7 cellular contexts compared by ENCODE assay signal in the genomic region with DNA sequence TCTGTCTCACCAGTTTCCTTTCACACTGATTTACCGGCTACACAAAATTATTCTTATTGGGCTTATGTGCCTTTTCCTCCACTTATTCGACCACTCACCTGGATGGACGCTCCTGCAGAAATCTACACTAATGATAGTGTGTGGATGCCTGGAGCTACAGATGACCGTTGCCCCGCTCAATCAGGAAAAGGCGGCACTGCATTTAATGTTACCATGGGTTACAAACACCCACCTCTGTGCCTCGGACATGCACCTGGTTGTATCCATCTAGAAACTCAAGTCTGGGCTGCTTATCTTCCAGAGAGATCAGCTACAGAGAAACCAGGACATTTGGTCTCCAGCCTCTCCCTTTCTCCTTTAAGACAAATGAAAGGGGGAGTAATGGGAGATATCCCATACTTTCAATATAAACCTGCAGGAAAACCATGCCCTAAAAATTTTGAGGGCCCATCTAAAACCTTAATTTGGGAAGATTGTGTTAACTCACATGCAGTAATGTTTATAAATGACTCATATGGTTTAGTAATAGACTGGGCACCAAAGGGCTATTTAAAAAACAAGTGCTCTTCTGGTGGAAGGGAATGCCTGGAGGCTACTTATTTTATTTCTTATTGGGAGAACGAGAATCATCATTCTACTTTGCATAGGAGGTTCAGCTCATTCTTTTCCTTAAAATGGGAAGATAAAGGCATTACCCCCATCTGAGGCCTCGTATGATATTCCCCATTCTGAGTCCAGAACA. TPM values are rescaled to one million over a fixed set of nuclear protein-coding genes. Genes with fewer than 3 reads are reported as not detected.
A peak's percentile ranks its signal among the peaks of the same experiment; 100 is the strongest.
DNase-seq lines count a peak whose midpoint lies in the region; ATAC-seq, FAIRE-seq and TF ChIP-seq lines count a peak whose summit lies in the region.
"Not testable (repeated sequence)": the region's sequence is repeated elsewhere in the genome, so short reads cannot be mapped to it uniquely, and the experiment has no call there.

No MANE protein-coding gene starts in this region.

- not testable (repeated sequence) for H3K79me1 ChIP-seq in trophoblast cell (ENCODE audit: low read length)

- not testable (repeated sequence) for H3K36me3 Mint-ChIP-seq in activated T-helper 17 cell treated with anti-CD3 and anti-CD28 coated beads, Interleukin-2, amount 50 U/mL, for 72 hours (ENCODE audit: low read depth)

- peaks cover 97% of the 10 kb centered on the region for H3K79me2 ChIP-seq in GM23248 (ENCODE audit: insufficient read depth)
- H3K79me2 ChIP-seq in PC-3 (ENCODE audit: low read length); trophoblast cell (ENCODE audit: control insufficient read depth, insufficient read depth, low read length, poor library complexity): not testable (repeated sequence)

- in situ Hi-C loops in GM23248 (cut with MboI), result not testable (repeated sequence)

- H4K12ac ChIP-seq in trophoblast cell (ENCODE audit: low read depth, low read length), result not testable (repeated sequence)

- H4K91ac ChIP-seq in trophoblast cell (ENCODE audit: low read depth, low read length), result not testable (repeated sequence)

- not testable (repeated sequence) for TF ChIP-seq RAD21 in A549 (conservative IDR thresholded peaks at IDR 0.05 in 1 of 2, IDR thresholded peaks at IDR 0.05 in 1 of 2)

- H3K36me3 ChIP-seq in GM23248 (ENCODE audit: low read depth); PC-3 (ENCODE audit: low read depth, low read length); bronchial epithelial cell (ENCODE audit: control insufficient read depth, insufficient read depth, low read length): not testable (repeated sequence)
- peaks cover 0 to 11% of the 10 kb centered on the region in 2 experiments for H3K36me3 ChIP-seq in trophoblast cell (ENCODE audit: control insufficient read depth in 1 of 2, insufficient read depth in 2 of 2, low read length in 2 of 2)

- H3K4me3 Mint-ChIP-seq in activated T-helper 17 cell treated with anti-CD3 and anti-CD28 coated beads, Interleukin-2, amount 50 U/mL, for 72 hours, result not testable (repeated sequence)

- H3K4me1 ChIP-seq in A549, result peaks cover 33% of the 10 kb centered on the region
- H3K4me1 ChIP-seq in GM23248 (ENCODE audit: insufficient read depth); PC-3 (ENCODE audit: insufficient read depth, low read length); trophoblast cell (ENCODE audit: control insufficient read depth in 1 of 2, insufficient read depth in 2 of 2, low read length in 2 of 2): not testable (repeated sequence)

- peaks cover 19% of the 10 kb centered on the region for H3K4me1 Mint-ChIP-seq in activated T-helper 17 cell treated with anti-CD3 and anti-CD28 coated beads, Interleukin-2, amount 50 U/mL, for 72 hours

- H3K18ac ChIP-seq in trophoblast cell (ENCODE audit: low read length), result not testable (repeated sequence)

- peaks cover 14% of the 10 kb centered on the region for H3K9me3 Mint-ChIP-seq in activated T-helper 17 cell treated with anti-CD3 and anti-CD28 coated beads, Interleukin-2, amount 50 U/mL, for 72 hours

- POLR2A ChIA-PET in A549 (lab: Yijun Ruan, JAX); PC-3 (lab: Charles Lee; ENCODE audit: unreplicated experiment): not testable (repeated sequence)

- not testable (repeated sequence) for H3K9ac ChIP-seq in GM23248; PC-3 (ENCODE audit: low read length); trophoblast cell (ENCODE audit: low read length)

- H2AFZ ChIP-seq in GM23248; PC-3 (ENCODE audit: low read length); trophoblast cell (ENCODE audit: insufficient read depth, low read length, poor library complexity): not testable (repeated sequence)

- H3K9me2 ChIP-seq in GM23248 (ENCODE audit: insufficient read depth); PC-3 (replicated peaks; ENCODE audit: low read length): not testable (repeated sequence)

- intact Hi-C loops in PC-3 (cut with micrococcal nuclease), result not testable (repeated sequence)

- not testable (repeated sequence) for H3K27me3 ChIP-seq in GM23248 (replicated peaks; ENCODE audit: insufficient read depth); PC-3 (ENCODE audit: low read length); bronchial epithelial cell (ENCODE audit: control insufficient read depth, insufficient read depth, low read length); trophoblast cell (ENCODE audit: insufficient read depth, low read length)

- not testable (repeated sequence) for H3K27me3 Mint-ChIP-seq in activated T-helper 17 cell treated with anti-CD3 and anti-CD28 coated beads, Interleukin-2, amount 50 U/mL, for 72 hours

- H2BK5ac ChIP-seq in trophoblast cell (ENCODE audit: low read depth, low read length, poor library complexity), result not testable (repeated sequence)

- not testable (repeated sequence) for BruUV-seq in PC-3 (replicated peaks; lab: Mats Ljungman, UMichigan)

- not testable (repeated sequence) for H3K23ac ChIP-seq in trophoblast cell (ENCODE audit: low read length)

- CTCF ChIA-PET in A549 (lab: Yijun Ruan, JAX); PC-3 (lab: Charles Lee): not testable (repeated sequence)

- not testable (repeated sequence) for FAIRE-seq in A549 (lab: Jason Lieb, UNC); bronchial epithelial cell (lab: Jason Lieb, UNC)

- H3K27ac Mint-ChIP-seq in activated T-helper 17 cell treated with anti-CD3 and anti-CD28 coated beads, Interleukin-2, amount 50 U/mL, for 72 hours, result peak overlapping the region; percentile 11

- not testable (repeated sequence) for TF ChIP-seq EP300 in A549 (IDR thresholded peaks at IDR 0.05)

- H3K27ac ChIP-seq in A549; GM23248; PC-3 (ENCODE audit: low read length): not testable (repeated sequence)
- peak overlapping the region; percentile 26 for H3K27ac ChIP-seq in trophoblast cell (ENCODE audit: low read depth, low read length)

- WGBS in A549 (ENCODE audit: missing lambda C conversion rate), result 90% methylated on average over 9 of the region's 9 CpGs
- 90 to 91% methylated on average over 9 of the region's 9 CpGs for WGBS in GM23248 (ENCODE audit: low coverage in 1 of 2, low lambda C conversion rate in 2 of 2, missing lambda C conversion rate in 2 of 2), 2 experiments
- WGBS in trophoblast cell (ENCODE audit: extremely low coverage, insufficient coverage, insufficient read length), result no CpG with 5 or more reads among the region's 9 CpGs

- not testable (repeated sequence) for H3K14ac ChIP-seq in trophoblast cell (ENCODE audit: low read length)

- peaks cover 11% of the 10 kb centered on the region for H3F3A ChIP-seq in GM23248 (ENCODE audit: insufficient read depth)
- not testable (repeated sequence) for H3F3A ChIP-seq in PC-3 (ENCODE audit: low read length, unreplicated experiment)

- TF ChIP-seq CTCF in A549 (IDR thresholded peaks at IDR 0.05); PC-3 (conservative IDR thresholded peaks at IDR 0.05; ENCODE audit: low read depth, low read length); bronchial epithelial cell (IDR thresholded peaks at IDR 0.05; ENCODE audit: insufficient read depth, low read length, severe bottlenecking); fibroblast of villous mesenchyme (IDR thresholded peaks at IDR 0.05; ENCODE audit: insufficient read depth, low read depth, low read length): not testable (repeated sequence)

- H2BK120ac ChIP-seq in trophoblast cell (ENCODE audit: insufficient read depth, low read length, poor library complexity), result not testable (repeated sequence)

- not testable (repeated sequence) for H2AK5ac ChIP-seq in trophoblast cell (ENCODE audit: low read length)

- not testable (repeated sequence) for H4K20me1 ChIP-seq in GM23248 (ENCODE audit: insufficient read depth); PC-3 (ENCODE audit: low read length)

- peak overlapping the region; percentile 5; the same call in 2 of the 3 replicates for H3K4me2 ChIP-seq in A549
- not testable (repeated sequence) for H3K4me2 ChIP-seq in GM23248 (ENCODE audit: unreplicated experiment); PC-3 (ENCODE audit: low read length); trophoblast cell (ENCODE audit: low read length)

- H4K8ac ChIP-seq in trophoblast cell (ENCODE audit: low read depth, low read length), result not testable (repeated sequence)

- not testable (repeated sequence) for H2BK12ac ChIP-seq in trophoblast cell (ENCODE audit: low read length)

- DNase-seq in A549 (ENCODE audit: low read depth in 1 of 2, low spot score in 1 of 2), result not testable (repeated sequence)
- peak; percentile 40 for DNase-seq in GM23248
- DNase-seq in PC-3, result peak; percentile 21
- DNase-seq in bronchial epithelial cell (ENCODE audit: low read depth), result peak; percentile 23
- DNase-seq in fibroblast of villous mesenchyme (ENCODE audit: low read depth), result peak; percentile 14
- DNase-seq in trophoblast cell, result peak in 1 of 2 donors; percentile 23

- H3K4me3 ChIP-seq in A549; GM23248; PC-3 (ENCODE audit: low read length); bronchial epithelial cell (ENCODE audit: low read depth, low read length); fibroblast of villous mesenchyme (ENCODE audit: low read depth, low read length); trophoblast cell (ENCODE audit: low read depth, low read length): not testable (repeated sequence)

- not testable (repeated sequence) for ATAC-seq in A549; PC-3; activated T-helper 17 cell treated with anti-CD3 and anti-CD28 coated beads, Interleukin-2, amount 50 U/mL, for 72 hours (replicated peaks)

- not testable (repeated sequence) for H3K4ac ChIP-seq in trophoblast cell (ENCODE audit: low read depth, low read length)

- not testable (repeated sequence) for H3K9me3 ChIP-seq in A549; GM23248 (ENCODE audit: low read depth); PC-3 (ENCODE audit: low read length); trophoblast cell (ENCODE audit: insufficient read depth, low read depth, low read length)

- not testable (repeated sequence) for TF ChIP-seq POLR2A in A549 (IDR thresholded peaks at IDR 0.05; ENCODE audit: low read length)

RNA-seq across cellular contexts. Expression of a gene that starts 24.7 kb away (rescaled TPM):
- 29.2 and 32.5 TPM in 2 replicates for polyA plus RNA-seq in A549 (2011; rRNA removed)
- polyA plus RNA-seq in A549 (2012; cell fraction: cytosol; rRNA removed), result 4.9 and 5.8 TPM in 2 replicates
- polyA plus RNA-seq in A549 (2012; cell fraction: nucleus; rRNA removed), result 3.6 and 6.1 TPM in 2 replicates
- 14.0 to 15.0 TPM (median 14.9 TPM) in 3 replicates for polyA plus RNA-seq in A549 (2017; fragmentation: RNase III; extraction: RNeasy Plus Mini Kit Qiagen cat#74134 plus additional on column Dnase treatment)
- polyA minus RNA-seq in A549 (2011; rRNA and poly(A)+ RNA removed), result 12.0 and 14.3 TPM in 2 replicates
- total RNA-seq in GM23248 (2014; rRNA removed; shearing (Covaris generic)), result 12.9 and 17.5 TPM in 2 replicates
- 5.9 and 6.5 TPM in 2 replicates for polyA plus RNA-seq in GM23248 (2016; fragmentation: Nextera tagmentation; extraction: Ambion mirVana)
- total RNA-seq in PC-3 (2014; rRNA removed), result 17.9 and 18.6 TPM in 2 replicates
- 10 to 100 TPM in 1 of 2 donors, 1 to 10 TPM in 1; 7.9 to 13.7 TPM for total RNA-seq in activated T-helper 17 cell treated with anti-CD3 and anti-CD28 coated beads, Interleukin-2, amount 50 U/mL, for 72 hours
- 18.2 and 20.9 TPM in 2 replicates for total RNA-seq in bronchial epithelial cell
- total RNA-seq in fibroblast of villous mesenchyme, result 22.2 and 32.0 TPM in 2 replicates
- polyA plus RNA-seq in trophoblast cell (2013), result 14.6 and 15.9 TPM in 2 replicates
